ENCODE assay signal across 3 cellular contexts in genomic region chr7:145539910-145540309, GRCh38.
TF ChIP-seq lines count a peak whose summit lies in the region.

No MANE protein-coding gene starts in this region.

TF ChIP-seq in HepG2, 621 proteins besides CTCF, POLR2A, EP300 and RAD21 (continued from another document):
- TF ChIP-seq ZNF577 (CRISPR knock-in tag; IDR thresholded peaks at IDR 0.05; ENCODE audit: borderline replicate concordance, low read depth) = no peak
- TF ChIP-seq ZSCAN31 (CRISPR knock-in tag; IDR thresholded peaks at IDR 0.05; ENCODE audit: low read depth) = no peak
- peak; percentile 89 for TF ChIP-seq ATF7 (IDR thresholded peaks at IDR 0.05)
- no peak for TF ChIP-seq ATF7 (CRISPR knock-in tag; IDR thresholded peaks at IDR 0.05)
- peak; percentile 60 for TF ChIP-seq CREB1 (IDR thresholded peaks at IDR 0.05)
- no peak for TF ChIP-seq CREB1 (CRISPR knock-in tag; IDR thresholded peaks at IDR 0.05)

TF ChIP-seq in HEK293, 187 proteins besides CTCF, POLR2A, EP300 and RAD21:
- TF ChIP-seq ATF2 (tag by site-specific recombination; IDR thresholded peaks at IDR 0.05; ENCODE audit: low read depth) (peak; percentile 60), ZNF302 (tag by site-specific recombination; IDR thresholded peaks at IDR 0.05; ENCODE audit: low read depth) (no peak), REPIN1 (tag by site-specific recombination; IDR thresholded peaks at IDR 0.05; ENCODE audit: low read depth) (no peak)

TF ChIP-seq in K562, 482 proteins besides CTCF, POLR2A, EP300 and RAD21:
- TF ChIP-seq MLX (CRISPR knock-in tag; conservative IDR thresholded peaks at IDR 0.05) = no peak
- no peak for TF ChIP-seq CHD1 (IDR thresholded peaks at IDR 0.05; ENCODE audit: low read length)
- TF ChIP-seq ATF3 (IDR thresholded peaks at IDR 0.05) = peak; percentile 56; the same call in 1 of the 2 replicates
- no peak for TF ChIP-seq ATF3 (CRISPR knock-in tag; conservative IDR thresholded peaks at IDR 0.05)
- no peak for TF ChIP-seq SMAD4 (CRISPR knock-in tag; conservative IDR thresholded peaks at IDR 0.05)
- no peak for TF ChIP-seq HDAC8 (tag; IDR thresholded peaks at IDR 0.05)
